ENCODE assay signal across 8 cellular contexts in genomic region chr4:109701566-109702399, GRCh38. TPM values are rescaled to one million over a fixed set of nuclear protein-coding genes. Genes with fewer than 3 reads are reported as not detected.
DNase-seq lines count a peak whose midpoint lies in the region; ATAC-seq and TF ChIP-seq lines count a peak whose summit lies in the region.

No MANE protein-coding gene starts in this region.

- no peaks in the 10 kb centered on the region for H3K9me3 Mint-ChIP-seq in IgD-negative memory B cell
- peaks cover 0 to 5% (median 2%) of the 10 kb centered on the region in 5 experiments for H3K9me3 Mint-ChIP-seq in brain

- DNase-seq in ELR (ENCODE audit: low read depth): peak; percentile 1
- peak; percentile 11 for DNase-seq in lung microvascular endothelial cell (ENCODE audit: low read depth in 2 of 2)
- no peak for DNase-seq in H4 (ENCODE audit: low spot score)
- no peak for DNase-seq in occipital lobe (lab: John Stamatoyannopoulos, UW)

- no peaks in the 10 kb centered on the region for H3K27me3 Mint-ChIP-seq in IgD-negative memory B cell
- peaks cover 15% of the 10 kb centered on the region for H3K27me3 Mint-ChIP-seq in brain

- peaks cover 11 to 24% (median 19%) of the 10 kb centered on the region in 3 donors for H3K4me1 Mint-ChIP-seq in IgD-negative memory B cell
- H3K4me1 Mint-ChIP-seq in brain: peaks cover 28% of the 10 kb centered on the region

- H3K36me3 Mint-ChIP-seq in IgD-negative memory B cell (peaks cover 2% of the 10 kb centered on the region), brain (peaks cover 17% of the 10 kb centered on the region)

- peak overlapping the region in 2 of 3 donors; percentile 65 to 74 for H3K27ac Mint-ChIP-seq in IgD-negative memory B cell
- H3K27ac Mint-ChIP-seq in brain: peak overlapping the region; percentile 86 to 96 (median 91)

- H3K4me3 Mint-ChIP-seq in IgD-negative memory B cell (peak overlapping the region; percentile 94 to 98 (median 96)), brain (peak overlapping the region; percentile 86 to 95 (median 94))

- TF ChIP-seq CTCF in brain (conservative IDR thresholded peaks at IDR 0.05): no peak

- ATAC-seq in GM18870 (IDR thresholded peaks at IDR 0.05; ENCODE audit: unreplicated experiment): no peak
- no peak for ATAC-seq in GM19452 (IDR thresholded peaks at IDR 0.05; ENCODE audit: unreplicated experiment)

RNA-seq across cellular contexts. Expression of gene CASP6, which starts 1.5 kb away (rescaled TPM):
- polyA plus RNA-seq in IgD-negative memory B cell: 21.8 TPM
- 12.4 TPM for polyA plus RNA-seq in brain (ENCODE audit: insufficient read depth, low read depth, low replicate concordance)
- total RNA-seq in lung microvascular endothelial cell: 37.3 and 47.5 TPM in 2 replicates
- 54.9 and 69.8 TPM in 2 replicates for total RNA-seq in H4 (2014; rRNA removed; shearing (Covaris generic))
- total RNA-seq in occipital lobe: 13.6 TPM

RNA-seq across cellular contexts. Expression of gene PLA2G12A, which starts 28.1 kb away (rescaled TPM):
- polyA plus RNA-seq in IgD-negative memory B cell (32.8 TPM), brain (ENCODE audit: insufficient read depth, low read depth, low replicate concordance) (13.8 TPM)
- total RNA-seq in lung microvascular endothelial cell (5.7 and 7.7 TPM in 2 replicates), occipital lobe (25.0 TPM)
- 38.0 and 89.1 TPM in 2 replicates for total RNA-seq in H4 (2014; rRNA removed; shearing (Covaris generic))

Comparison
In these comparisons a context has a peak if more than half of its experiments do, and no peak if none do; other contexts are left out.
1. DNase-seq: peak in ELR (single experiment) and lung microvascular endothelial cell (2 of 2); none in H4 (single experiment) and occipital lobe (single experiment).